23 cellular contexts compared by ENCODE assay signal in genomic region chr3:4836516-4836915, GRCh38.
DNase-seq lines count a peak whose midpoint lies in the region; ATAC-seq, FAIRE-seq and TF ChIP-seq lines count a peak whose summit lies in the region.
"Had no signal": no experiment of that assay in that cellular context is flagged by ENCODE, and none has a peak within 500 bp of the region (broad histone marks: within the 10 kb centered on the region; RNA-seq: fewer than 3 reads in every experiment).

No MANE protein-coding gene starts in this region.

- no peak overlapping the region for H3K4me3 ChIP-seq in bronchial epithelial cell (ENCODE audit: low read depth, low read length)
- H3K4me3 ChIP-seq: SK-N-MC, tibial nerve had no signal

- H3K36me3 Mint-ChIP-seq in natural killer cell treated with Interleukin-12 subunit alpha and Interleukin-12 subunit beta and Interleukin-15 and Interleukin-18, amount 100 ng/mL, for 72 hours = peaks cover 36% of the 10 kb centered on the region
- H3K36me3 Mint-ChIP-seq in natural killer cell = no peaks in the 10 kb centered on the region
- peaks cover 61% of the 10 kb centered on the region for H3K36me3 Mint-ChIP-seq in stimulated activated memory B cell treated with anti-CD40 and anti-IgM and Interleukin-4, amounts not matched to agents 10 μg/mL and 1 μg/mL and 100 μg/mL, for 72 hours

- FAIRE-seq in bronchial epithelial cell (lab: Jason Lieb, UNC) = no peak

- ATAC-seq in natural killer cell treated with Interleukin-12 subunit alpha and Interleukin-12 subunit beta and Interleukin-15 and Interleukin-18, amount 100 ng/mL, for 72 hours = no peak
- no peak for ATAC-seq in natural killer cell
- ATAC-seq in stimulated activated memory B cell treated with anti-CD40 and anti-IgM and Interleukin-4, amounts not matched to agents 10 μg/mL and 1 μg/mL and 100 μg/mL, for 72 hours = no peak
- no peak for ATAC-seq in GM21723 (IDR thresholded peaks at IDR 0.05; ENCODE audit: unreplicated experiment)
- ATAC-seq: CD8-positive, alpha-beta T cell; left lobe of liver had no signal

- H3K4me1 Mint-ChIP-seq in natural killer cell treated with Interleukin-12 subunit alpha and Interleukin-12 subunit beta and Interleukin-15 and Interleukin-18, amount 100 ng/mL, for 72 hours (ENCODE audit: low read depth in 2 of 2) = peaks cover 75 to 79% of the 10 kb centered on the region in 2 donors
- peaks cover 50 to 51% of the 10 kb centered on the region in 2 donors for H3K4me1 Mint-ChIP-seq in natural killer cell
- H3K4me1 Mint-ChIP-seq in stimulated activated memory B cell treated with anti-CD40 and anti-IgM and Interleukin-4, amounts not matched to agents 10 μg/mL and 1 μg/mL and 100 μg/mL, for 72 hours = peaks cover 56% of the 10 kb centered on the region

- TF ChIP-seq CTCF in natural killer cell (IDR thresholded peaks at IDR 0.05) (no peak), bronchial epithelial cell (IDR thresholded peaks at IDR 0.05; ENCODE audit: insufficient read depth, low read length, severe bottlenecking) (no peak)

- intact Hi-C loops in natural killer cell (cut with micrococcal nuclease) = no loop called here

- H3K27me3 Mint-ChIP-seq in natural killer cell treated with Interleukin-12 subunit alpha and Interleukin-12 subunit beta and Interleukin-15 and Interleukin-18, amount 100 ng/mL, for 72 hours = no peaks in the 10 kb centered on the region
- H3K27me3 Mint-ChIP-seq in natural killer cell (ENCODE audit: low read depth in 2 of 2) = no peaks in the 10 kb centered on the region
- no peaks in the 10 kb centered on the region for H3K27me3 Mint-ChIP-seq in stimulated activated memory B cell treated with anti-CD40 and anti-IgM and Interleukin-4, amounts not matched to agents 10 μg/mL and 1 μg/mL and 100 μg/mL, for 72 hours
- H3K27me3 Mint-ChIP-seq: activated naive CD4-positive, alpha-beta T cell treated with anti-CD3 and anti-CD28 coated beads, Interleukin-2, amount 50 U/mL, for 24 hours had no signal

- DNase-seq in NCI-H345 treated with DMSO at 0.1 percent for 48 hours (lab: John Stamatoyannopoulos, UW; ENCODE audit: unreplicated experiment) (peak; percentile 7), NCI-H345 (lab: John Stamatoyannopoulos, UW) (no peak), natural killer cell (no peak), bronchial epithelial cell (ENCODE audit: low read depth) (peak; percentile 39), NCI-H2227 treated with DMSO at 0.1 percent for 48 hours (lab: John Stamatoyannopoulos, UW) (no peak)
- no peak for DNase-seq in natural killer cell treated with Interleukin-12 subunit alpha and Interleukin-12 subunit beta and Interleukin-15 and Interleukin-18, amount 100 ng/mL, for 72 hours (ENCODE audit: low spot score)
- DNase-seq: 8988T; CD8-positive, alpha-beta T cell; central memory CD4-positive, alpha-beta T cell; dermis blood vessel endothelial cell; H7; IMR-90; mesendoderm; NCI-H1048; NCI-H1694; NCI-H2171; NCI-H524 treated with DMSO at 0.1 percent for 48 hours had no signal

- H3K4me3 Mint-ChIP-seq in natural killer cell treated with Interleukin-12 subunit alpha and Interleukin-12 subunit beta and Interleukin-15 and Interleukin-18, amount 100 ng/mL, for 72 hours = peak overlapping the region; percentile 81
- no peak overlapping the region for H3K4me3 Mint-ChIP-seq in natural killer cell
- H3K4me3 Mint-ChIP-seq in stimulated activated memory B cell treated with anti-CD40 and anti-IgM and Interleukin-4, amounts not matched to agents 10 μg/mL and 1 μg/mL and 100 μg/mL, for 72 hours = no peak overlapping the region
- H3K4me3 Mint-ChIP-seq: CD8-positive, alpha-beta T cell had no signal

- H3K9me3 Mint-ChIP-seq in natural killer cell treated with Interleukin-12 subunit alpha and Interleukin-12 subunit beta and Interleukin-15 and Interleukin-18, amount 100 ng/mL, for 72 hours = no peaks in the 10 kb centered on the region
- no peaks in the 10 kb centered on the region for H3K9me3 Mint-ChIP-seq in natural killer cell
- no peaks in the 10 kb centered on the region for H3K9me3 Mint-ChIP-seq in stimulated activated memory B cell treated with anti-CD40 and anti-IgM and Interleukin-4, amounts not matched to agents 10 μg/mL and 1 μg/mL and 100 μg/mL, for 72 hours
- H3K9me3 Mint-ChIP-seq: activated naive CD4-positive, alpha-beta T cell treated with anti-CD3 and anti-CD28 coated beads, Interleukin-2, amount 50 U/mL, for 24 hours; CD8-positive, alpha-beta T cell had no signal

- no peaks in the 10 kb centered on the region for H3K36me3 ChIP-seq in bronchial epithelial cell (ENCODE audit: control insufficient read depth, insufficient read depth, low read length)

- no peaks in the 10 kb centered on the region for H3K27me3 ChIP-seq in bronchial epithelial cell (ENCODE audit: control insufficient read depth, insufficient read depth, low read length)
- H3K27me3 ChIP-seq: tibial nerve had no signal

- H3K27ac Mint-ChIP-seq in natural killer cell treated with Interleukin-12 subunit alpha and Interleukin-12 subunit beta and Interleukin-15 and Interleukin-18, amount 100 ng/mL, for 72 hours = peak overlapping the region; percentile 100
- H3K27ac Mint-ChIP-seq in natural killer cell = peak overlapping the region in 1 of 2 donors; percentile 64
- H3K27ac Mint-ChIP-seq in stimulated activated memory B cell treated with anti-CD40 and anti-IgM and Interleukin-4, amounts not matched to agents 10 μg/mL and 1 μg/mL and 100 μg/mL, for 72 hours = peak overlapping the region; percentile 20

Comparison
In these comparisons a context has a peak if more than half of its experiments do, and no peak if none do; other contexts are left out.
1. DNase-seq: peak in NCI-H345 treated with DMSO at 0.1 percent for 48 hours (single experiment) and bronchial epithelial cell (single experiment); none in NCI-H345 (single experiment), natural killer cell treated with Interleukin-12 subunit alpha and Interleukin-12 subunit beta and Interleukin-15 and Interleukin-18, amount 100 ng/mL, for 72 hours (single experiment), natural killer cell (single experiment) and NCI-H2227 treated with DMSO at 0.1 percent for 48 hours (single experiment).